ENCODE assay signal across 18 cellular contexts in the genomic region with DNA sequence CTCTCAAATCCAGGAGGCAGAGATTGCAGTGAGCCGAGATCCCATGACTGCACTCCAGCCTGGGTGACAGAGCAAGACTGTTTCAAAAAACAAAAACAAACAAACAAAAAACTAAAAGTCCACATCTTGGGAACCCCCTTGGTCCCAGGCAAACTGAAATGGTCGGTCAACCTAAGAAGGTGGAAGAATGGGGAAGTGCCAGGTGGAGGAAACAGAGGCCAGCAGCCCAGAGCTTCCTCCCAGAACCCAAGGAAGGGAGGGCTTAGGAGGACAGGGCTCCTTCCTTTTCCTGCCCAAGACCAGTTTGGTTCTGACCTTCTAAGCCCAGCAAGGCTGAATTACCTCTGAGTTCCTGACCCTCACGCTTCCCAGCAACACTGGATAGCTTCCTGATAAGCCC.
DNase-seq lines count a peak whose midpoint lies in the region; ATAC-seq, FAIRE-seq and TF ChIP-seq lines count a peak whose summit lies in the region.
"Had no signal": no experiment of that assay in that cellular context is flagged by ENCODE, and none has a peak within 500 bp of the region (broad histone marks: within the 10 kb centered on the region; RNA-seq: fewer than 3 reads in every experiment).

No MANE protein-coding gene starts in this region.

- peaks cover 2% of the 10 kb centered on the region for H3K9me3 Mint-ChIP-seq in CD4-positive, alpha-beta T cell
- H3K9me3 Mint-ChIP-seq: brain, CD14-positive monocyte had no signal

- CTCF ChIA-PET in CD4-positive, alpha-beta T cell (lab: Charles Lee): no interaction called here

- no peak overlapping the region for H3K9ac ChIP-seq in keratinocyte (ENCODE audit: control insufficient read depth, extremely low read depth, insufficient read depth, low read length)

- H3K9me1 ChIP-seq in keratinocyte (ENCODE audit: control insufficient read depth, extremely low read depth, insufficient read depth, low read length): no peaks in the 10 kb centered on the region

- dilution Hi-C loops in keratinocyte (cut with MboI; ENCODE audit: extremely low pct_ligation_motif_present, low sequenced_read_pairs): no loop called here

- POLR2A ChIA-PET in CD4-positive, alpha-beta T cell (lab: Charles Lee): interaction anchor here (0.6 to 1.8 kb wide), 5 partner anchors 10 to 121 kb away, joined by 3 to 8 read pairs (median 3); partner anchors contain the start of gene FUT8

- ATAC-seq in CD4-positive, alpha-beta T cell (ENCODE audit: poor library complexity): no peak
- ATAC-seq in left ventricle myocardium superior: no peak
- ATAC-seq: HepG2 had no signal

- peak overlapping the region; percentile 76 for H3K27ac Mint-ChIP-seq in CD4-positive, alpha-beta T cell
- H3K27ac Mint-ChIP-seq: brain had no signal

- no peaks in the 10 kb centered on the region for H3K79me2 ChIP-seq in keratinocyte (ENCODE audit: control insufficient read depth, insufficient read depth, low read length)

- H3K9me3 ChIP-seq in CD4-positive, alpha-beta T cell (ENCODE audit: control insufficient read depth, low read length): no peaks in the 10 kb centered on the region
- no peaks in the 10 kb centered on the region for H3K9me3 ChIP-seq in keratinocyte (ENCODE audit: control insufficient read depth, low read depth, low read length)
- H3K9me3 ChIP-seq: prostate gland, suprapubic skin had no signal

- intact Hi-C loops in CD4-positive, alpha-beta T cell (cut with DNase I, micrococcal nuclease): loop anchor here in 1 of 2 experiments (10.0 kb wide), 1 partner anchor 533 kb away; no protein-coding TSS in a partner anchor
- intact Hi-C loops in left ventricle myocardium superior (cut with micrococcal nuclease): no loop called here

- no peaks in the 10 kb centered on the region for H3K27me3 Mint-ChIP-seq in CD4-positive, alpha-beta T cell
- H3K27me3 Mint-ChIP-seq: brain had no signal

- H3K4me3 ChIP-seq in keratinocyte (ENCODE audit: control insufficient read depth in 2 of 3, extremely low read depth in 1 of 3, insufficient read depth in 2 of 3, low read depth in 1 of 3, low read length in 3 of 3): no peak overlapping the region
- H3K4me3 ChIP-seq: prostate gland, suprapubic skin had no signal

- peak overlapping the region; percentile 12 for H2AFZ ChIP-seq in keratinocyte (ENCODE audit: control insufficient read depth, low read length)

- H3K27me3 ChIP-seq in CD4-positive, alpha-beta T cell (ENCODE audit: control insufficient read depth, insufficient read depth, low read length): no peaks in the 10 kb centered on the region
- H3K27me3 ChIP-seq in keratinocyte (ENCODE audit: control insufficient read depth, extremely low read depth, insufficient read depth, low read length): no peaks in the 10 kb centered on the region
- H3K27me3 ChIP-seq: suprapubic skin had no signal

- no peak for DNase-seq in CD4-positive, alpha-beta T cell
- DNase-seq in GM19239 (ENCODE audit: insufficient read length, low spot score) (no peak), UCSD-AML1 (lab: John Stamatoyannopoulos, UW; ENCODE audit: unreplicated experiment) (peak; percentile 63), keratinocyte (ENCODE audit: low read depth, low spot score) (no peak), AML-193 (lab: John Stamatoyannopoulos, UW) (no peak), left ventricle myocardium superior (no peak), NCI-H2227 (lab: John Stamatoyannopoulos, UW; ENCODE audit: unreplicated experiment) (no peak)
- DNase-seq: activated CD4-positive, CD25-positive, alpha-beta regulatory T cell treated with anti-CD3 and anti-CD28 coated beads, Interleukin-2, amount 50 U/mL, for 72 hours; activated effector memory CD4-positive, alpha-beta T cell treated with Interleukin-2 at 50 U/mL for 16 hours; GDM1; hypothalamus; NCI-H446 treated with DMSO at 0.1 percent for 48 hours; OCI-M1 had no signal

- H3K4me1 Mint-ChIP-seq in CD4-positive, alpha-beta T cell (ENCODE audit: low read depth): peaks cover 59% of the 10 kb centered on the region

- no peak for TF ChIP-seq CTCF in CD4-positive, alpha-beta T cell (IDR thresholded peaks at IDR 0.05)
- TF ChIP-seq CTCF in keratinocyte (optimal IDR thresholded peaks at IDR 0.05 in 1 of 3, IDR thresholded peaks at IDR 0.05 in 1 of 3, conservative IDR thresholded peaks at IDR 0.05 in 1 of 3; ENCODE audit: extremely low read depth in 1 of 3, insufficient read depth in 2 of 3, low read length in 3 of 3): no peak

- no peaks in the 10 kb centered on the region for H3K36me3 Mint-ChIP-seq in CD4-positive, alpha-beta T cell (ENCODE audit: low read depth)
- H3K36me3 Mint-ChIP-seq: brain, CD14-positive monocyte had no signal

- H3K4me1 ChIP-seq in keratinocyte (ENCODE audit: control insufficient read depth, extremely low read depth, insufficient read depth, low read length): peaks cover 8% of the 10 kb centered on the region
- H3K4me1 ChIP-seq: prostate gland, suprapubic skin had no signal

- H3K4me2 ChIP-seq in keratinocyte (ENCODE audit: control insufficient read depth, extremely low read depth, insufficient read depth, low read depth, low read length): no peak overlapping the region

- H4K20me1 ChIP-seq in keratinocyte (ENCODE audit: control insufficient read depth, extremely low read depth, insufficient read depth, low read length): no peaks in the 10 kb centered on the region

- H3K27ac ChIP-seq in CD4-positive, alpha-beta T cell (ENCODE audit: low read depth, low read length): peak overlapping the region; percentile 9
- peak overlapping the region; percentile 68 for H3K27ac ChIP-seq in keratinocyte (ENCODE audit: control insufficient read depth, insufficient read depth, low read length)
- H3K27ac ChIP-seq: prostate gland, suprapubic skin had no signal

- peak; percentile 64 for FAIRE-seq in GM19239 (lab: Jason Lieb, UNC)
- no peak for FAIRE-seq in keratinocyte (lab: Jason Lieb, UNC)
- FAIRE-seq: HepG2 had no signal

- no peaks in the 10 kb centered on the region for H3K36me3 ChIP-seq in keratinocyte (ENCODE audit: control insufficient read depth in 2 of 2, extremely low read depth in 1 of 2, insufficient read depth in 2 of 2, low read length in 2 of 2)
- H3K36me3 ChIP-seq: prostate gland, suprapubic skin had no signal

- peak overlapping the region; percentile 38 for H3K4me3 Mint-ChIP-seq in CD4-positive, alpha-beta T cell
- H3K4me3 Mint-ChIP-seq: brain, CD14-positive monocyte had no signal
